1 cellular context compared by ENCODE assay signal in genomic region chr6:27672113-27672799, GRCh38.
TF ChIP-seq lines count a peak whose summit lies in the region.

No MANE protein-coding gene starts in this region.

TF ChIP-seq in H1, 55 proteins besides CTCF, POLR2A, EP300 and RAD21 (continued from another document):
- TF ChIP-seq SP1 (IDR thresholded peaks at IDR 0.05; ENCODE audit: low read depth, low read length) (no peak), POU5F1 (IDR thresholded peaks at IDR 0.05; ENCODE audit: low read depth, low read length) (no peak)
